14 cellular contexts compared by ENCODE assay signal in the genomic region with DNA sequence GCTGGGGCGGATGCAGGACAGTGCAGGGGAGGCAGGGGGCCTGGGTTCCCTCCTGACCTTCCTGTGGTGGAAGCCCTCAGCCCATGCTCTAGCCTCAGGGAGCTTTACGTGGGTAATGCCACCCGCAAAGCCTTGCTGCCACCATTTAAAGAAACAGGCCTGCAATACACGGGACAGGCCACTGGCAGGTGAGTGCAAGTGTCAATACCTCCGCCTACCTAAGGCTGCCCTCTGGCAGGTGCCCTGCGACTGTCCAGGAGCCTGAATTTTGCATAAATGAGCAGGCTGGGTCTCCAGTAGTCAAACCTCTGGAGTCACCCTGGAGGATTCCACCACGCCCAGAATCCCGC. TPM values are rescaled to one million over a fixed set of nuclear protein-coding genes. Genes with fewer than 3 reads are reported as not detected.
DNase-seq lines count a peak whose midpoint lies in the region; ATAC-seq and TF ChIP-seq lines count a peak whose summit lies in the region.
"Had no signal": no experiment of that assay in that cellular context is flagged by ENCODE, and none has a peak within 500 bp of the region (broad histone marks: within the 10 kb centered on the region; RNA-seq: fewer than 3 reads in every experiment).

No MANE protein-coding gene starts in this region.

- H2BK120ac ChIP-seq in neuronal stem cell (ENCODE audit: low read depth, low read length), result peak overlapping the region; percentile 73

- H4K20me1 ChIP-seq in BLaER1, result peaks cover 65% of the 10 kb centered on the region

- peak overlapping the region; percentile 65 for H2AK5ac ChIP-seq in neuronal stem cell (ENCODE audit: low read depth, low read length)

- H2BK15ac ChIP-seq in neuronal stem cell (ENCODE audit: low read length), result no peak overlapping the region

- H2BK5ac ChIP-seq in neuronal stem cell (ENCODE audit: low read length), result no peak overlapping the region

- peak overlapping the region; percentile 88 for H3K4me3 Mint-ChIP-seq in glutamatergic neuron (ENCODE audit: unreplicated experiment)
- H3K4me3 Mint-ChIP-seq: activated CD8-positive, alpha-beta T cell treated with anti-CD3 and anti-CD28 coated beads, Interleukin-2, amount 10 ng/mL, durations not matched to agents 7 days and 5 days; CD4-positive, alpha-beta memory T cell had no signal

- peaks cover 17% of the 10 kb centered on the region for H3K79me1 ChIP-seq in neuronal stem cell (ENCODE audit: low read depth, low read length)

- no peak overlapping the region for H3K4ac ChIP-seq in neuronal stem cell (ENCODE audit: low read length)

- H3K4me2 ChIP-seq in BLaER1, result peak overlapping the region; percentile 94
- H3K4me2 ChIP-seq in neuronal stem cell (ENCODE audit: insufficient read depth, low read length, poor library complexity, severe bottlenecking), result peak overlapping the region; percentile 68

- peaks cover 47% of the 10 kb centered on the region for H3K27me3 Mint-ChIP-seq in glutamatergic neuron (ENCODE audit: unreplicated experiment)

- peaks cover 18% of the 10 kb centered on the region for H3K36me3 ChIP-seq in BLaER1
- peaks cover 6% of the 10 kb centered on the region for H3K36me3 ChIP-seq in NT2/D1 (ENCODE audit: insufficient read depth, insufficient read length, low read length)
- peaks cover 0 to 21% of the 10 kb centered on the region in 2 donors for H3K36me3 ChIP-seq in neuronal stem cell (replicated peaks in 1 of 2; ENCODE audit: control insufficient read depth in 2 of 2, insufficient read depth in 2 of 2, low read length in 2 of 2)

- H3K4me3 ChIP-seq in BLaER1 (peak overlapping the region; percentile 96), NT2/D1 (ENCODE audit: insufficient read length, low read depth) (peak overlapping the region; percentile 75), neuronal stem cell (ENCODE audit: low read length in 2 of 2) (peak overlapping the region; percentile 87 to 95)
- H3K4me3 ChIP-seq: K562 had no signal

- H3K27ac ChIP-seq in BLaER1 (peak overlapping the region; percentile 95), neuronal stem cell (replicated peaks; ENCODE audit: low read length) (no peak overlapping the region)

- peak overlapping the region; percentile 97 for H3K18ac ChIP-seq in neuronal stem cell (ENCODE audit: low read length)

- peaks cover 82% of the 10 kb centered on the region for H3K4me1 ChIP-seq in BLaER1
- H3K4me1 ChIP-seq in NT2/D1 (ENCODE audit: insufficient read depth, insufficient read length), result peaks cover 24% of the 10 kb centered on the region
- H3K4me1 ChIP-seq in neuronal stem cell (ENCODE audit: control insufficient read depth in 2 of 2, insufficient read depth in 1 of 2, low read depth in 1 of 2, low read length in 2 of 2), result peaks cover 18 to 24% of the 10 kb centered on the region in 2 donors

- H3K9ac ChIP-seq in BLaER1 (peak overlapping the region; percentile 93), NT2/D1 (ENCODE audit: insufficient read length, low read depth) (peak overlapping the region; percentile 89), neuronal stem cell (ENCODE audit: low read depth, low read length, poor library complexity) (peak overlapping the region; percentile 71)

- H3K36me3 Mint-ChIP-seq in glutamatergic neuron (ENCODE audit: unreplicated experiment), result peaks cover 6% of the 10 kb centered on the region

- no peaks in the 10 kb centered on the region for H3K9me3 ChIP-seq in BLaER1
- no peaks in the 10 kb centered on the region for H3K9me3 ChIP-seq in NT2/D1 (ENCODE audit: insufficient read depth, low read length)
- peaks cover 0 to 2% of the 10 kb centered on the region in 2 donors for H3K9me3 ChIP-seq in neuronal stem cell (replicated peaks in 1 of 2; ENCODE audit: control insufficient read depth in 2 of 2, insufficient read depth in 1 of 2, low read depth in 1 of 2, low read length in 2 of 2)

- TF ChIP-seq CTCF in glutamatergic neuron (IDR thresholded peaks at IDR 0.05; ENCODE audit: partially characterized antibody, unreplicated experiment), result no peak

- WGBS in neuronal stem cell (ENCODE audit: extremely low coverage in 2 of 2, insufficient read length in 2 of 2, insufficient replicate concordance in 1 of 2), 2 donors, result no CpG with 5 or more reads among the region's 8 CpGs

- no peak for ATAC-seq in HG03521 (IDR thresholded peaks at IDR 0.05; ENCODE audit: unreplicated experiment)
- ATAC-seq: activated CD8-positive, alpha-beta T cell treated with anti-CD3 and anti-CD28 coated beads, Interleukin-2, amount 10 ng/mL, durations not matched to agents 7 days and 5 days; K562 had no signal

- DNase-seq in NT2/D1 (ENCODE audit: low read depth, low spot score) (no peak), glutamatergic neuron (no peak), neuronal stem cell (ENCODE audit: low spot score) (no peak), germinal center (ENCODE audit: low spot score) (no peak), NCI-H524 (lab: John Stamatoyannopoulos, UW) (no peak), NCI-H1694 treated with DMSO at 0.1 percent for 48 hours (lab: John Stamatoyannopoulos, UW) (no peak)
- DNase-seq: activated CD8-positive, alpha-beta T cell treated with anti-CD3 and anti-CD28 coated beads, Interleukin-2, amount 10 ng/mL, durations not matched to agents 7 days and 5 days; activated naive CD4-positive, alpha-beta T cell treated with Interleukin-2 at 50 U/mL for 16 hours; CD4-positive, alpha-beta memory T cell; NCI-H2081 treated with DMSO at 0.1 percent for 48 hours; OCI-M1 had no signal

- H4K8ac ChIP-seq in neuronal stem cell (ENCODE audit: low read depth, low read length), result no peak overlapping the region

- H2BK12ac ChIP-seq in neuronal stem cell (ENCODE audit: low read length), result no peak overlapping the region

- peaks cover 43% of the 10 kb centered on the region for H3K9me3 Mint-ChIP-seq in glutamatergic neuron (ENCODE audit: unreplicated experiment)

- peak overlapping the region; percentile 94 for H2AFZ ChIP-seq in neuronal stem cell (ENCODE audit: low read length)

- H4K91ac ChIP-seq in neuronal stem cell (ENCODE audit: low read depth, low read length, poor library complexity), result no peak overlapping the region

- H3K23ac ChIP-seq in neuronal stem cell (ENCODE audit: low read depth, low read length, poor library complexity), result no peak overlapping the region

- H3K27ac Mint-ChIP-seq in glutamatergic neuron (ENCODE audit: unreplicated experiment), result peak overlapping the region; percentile 99
- H3K27ac Mint-ChIP-seq: activated CD8-positive, alpha-beta T cell treated with anti-CD3 and anti-CD28 coated beads, Interleukin-2, amount 10 ng/mL, durations not matched to agents 7 days and 5 days; CD4-positive, alpha-beta memory T cell had no signal

- H3K27me3 ChIP-seq in BLaER1 (peaks cover 8% of the 10 kb centered on the region), NT2/D1 (ENCODE audit: insufficient read depth, insufficient read length) (peaks cover 43% of the 10 kb centered on the region), neuronal stem cell (ENCODE audit: control insufficient read depth in 3 of 3, insufficient read depth in 3 of 3, low read depth in 1 of 3, low read length in 3 of 3) (peaks cover 7 to 25% (median 13%) of the 10 kb centered on the region in 3 experiments)

- H3K4me1 Mint-ChIP-seq in glutamatergic neuron (ENCODE audit: low read depth, unreplicated experiment), result peaks cover 46% of the 10 kb centered on the region

- no peak overlapping the region for H3K14ac ChIP-seq in neuronal stem cell (ENCODE audit: low read length)

RNA-seq across cellular contexts. Expression of a gene that starts 5.9 kb away (rescaled TPM):
- total RNA-seq in glutamatergic neuron (ENCODE audit: unreplicated experiment), result 947 TPM
- polyA plus RNA-seq in neuronal stem cell (2013, experiment 1 of 2), result 122 TPM
- polyA plus RNA-seq in neuronal stem cell (2013, experiment 2 of 2), result 121 TPM
- total RNA-seq: activated CD8-positive, alpha-beta T cell treated with anti-CD3 and anti-CD28 coated beads, Interleukin-2, amount 10 ng/mL, durations not matched to agents 7 days and 5 days; CD4-positive, alpha-beta memory T cell had no signal
- polyA plus RNA-seq: CD4-positive, alpha-beta memory T cell had no signal
